In genomic region chr21:42971897-42972275, GRCh38 we compare ENCODE assay signal across 17 cellular contexts. TPM values are rescaled to one million over a fixed set of nuclear protein-coding genes. Genes with fewer than 3 reads are reported as not detected.
DNase-seq lines count a peak whose midpoint lies in the region; ATAC-seq and TF ChIP-seq lines count a peak whose summit lies in the region.
"Had no signal": no experiment of that assay in that cellular context is flagged by ENCODE, and none has a peak within 500 bp of the region (broad histone marks: within the 10 kb centered on the region; RNA-seq: fewer than 3 reads in every experiment).

No MANE protein-coding gene starts in this region.

- H3K4me1 Mint-ChIP-seq in Caco-2 (ENCODE audit: low read depth, unreplicated experiment), result peaks cover 20% of the 10 kb centered on the region
- H3K4me1 Mint-ChIP-seq in naive thymus-derived CD4-positive, alpha-beta T cell, result peaks cover 0 to 22% (median 20%) of the 10 kb centered on the region in 7 donors

- H3K4me1 ChIP-seq in Caco-2 (peaks cover 67% of the 10 kb centered on the region), neuron (ENCODE audit: insufficient read depth, low read length) (peaks cover 16% of the 10 kb centered on the region), Karpas-422 (ENCODE audit: low read length) (peaks cover 19% of the 10 kb centered on the region)
- H3K4me1 ChIP-seq in naive thymus-derived CD4-positive, alpha-beta T cell (ENCODE audit: control insufficient read depth in 2 of 2, insufficient read depth in 2 of 2, low read length in 2 of 2), result peaks cover 7 to 11% of the 10 kb centered on the region in 2 donors

- no peaks in the 10 kb centered on the region for H4K20me1 ChIP-seq in Karpas-422 (ENCODE audit: insufficient read depth, low read depth, low read length)

- peak overlapping the region; percentile 33 for H2AFZ ChIP-seq in neuron (ENCODE audit: low read depth, low read length)
- H2AFZ ChIP-seq in Karpas-422 (ENCODE audit: low read length), result no peak overlapping the region

- H3K4me3 ChIP-seq in Caco-2 (ENCODE audit: low read depth, low read length), result no peak overlapping the region
- H3K4me3 ChIP-seq in neuron (ENCODE audit: low read length), result no peak overlapping the region
- H3K4me3 ChIP-seq in naive thymus-derived CD4-positive, alpha-beta T cell (ENCODE audit: low read length), result no peak overlapping the region
- H3K4me3 ChIP-seq in Karpas-422 (ENCODE audit: low read length), result no peak overlapping the region
- H3K4me3 ChIP-seq: suprapubic skin had no signal

- no peaks in the 10 kb centered on the region for H3K9me3 ChIP-seq in Caco-2
- peaks cover 2% of the 10 kb centered on the region for H3K9me3 ChIP-seq in neuron (ENCODE audit: low read length)
- no peaks in the 10 kb centered on the region for H3K9me3 ChIP-seq in naive thymus-derived CD4-positive, alpha-beta T cell (ENCODE audit: control insufficient read depth in 2 of 3, low read length in 3 of 3)
- no peaks in the 10 kb centered on the region for H3K9me3 ChIP-seq in Karpas-422 (ENCODE audit: low read length)
- H3K9me3 ChIP-seq: suprapubic skin had no signal

- POLR2A ChIA-PET in Caco-2 (lab: Charles Lee), result interaction anchor here (0.5 kb wide), 2 partner anchors 14 to 38 kb away, joined by 3 to 4 read pairs; no protein-coding TSS in a partner anchor
- POLR2A ChIA-PET in naive thymus-derived CD4-positive, alpha-beta T cell (lab: Charles Lee), result no interaction called here

- peaks cover 17% of the 10 kb centered on the region for H3K79me2 ChIP-seq in Karpas-422 (ENCODE audit: low read length)

- CTCF ChIA-PET in Caco-2 (lab: Charles Lee), result interaction anchor here (0.6 kb wide), 1 partner anchor 13 kb away, joined by 3 read pairs; no protein-coding TSS in a partner anchor
- CTCF ChIA-PET in naive thymus-derived CD4-positive, alpha-beta T cell (lab: Charles Lee), result no interaction called here

- no TSS peak for BruUV-seq in Caco-2 (replicated peaks; lab: Mats Ljungman, UMichigan)

- no peaks in the 10 kb centered on the region for H3K36me3 ChIP-seq in Caco-2 (ENCODE audit: control insufficient read depth, insufficient read depth, low read length)
- H3K36me3 ChIP-seq in neuron (ENCODE audit: insufficient read depth, low read length), result peaks cover 4% of the 10 kb centered on the region
- no peaks in the 10 kb centered on the region for H3K36me3 ChIP-seq in naive thymus-derived CD4-positive, alpha-beta T cell (ENCODE audit: control insufficient read depth in 2 of 3, insufficient read depth in 3 of 3, low read length in 3 of 3)
- peaks cover 5% of the 10 kb centered on the region for H3K36me3 ChIP-seq in Karpas-422 (ENCODE audit: insufficient read depth, low read length)
- H3K36me3 ChIP-seq: suprapubic skin had no signal

- no peaks in the 10 kb centered on the region for H3K27me3 ChIP-seq in Caco-2 (replicated peaks; ENCODE audit: control insufficient read depth, insufficient read depth, low read length)
- H3K27me3 ChIP-seq in neuron (ENCODE audit: insufficient read depth, low read length), result no peaks in the 10 kb centered on the region
- H3K27me3 ChIP-seq in naive thymus-derived CD4-positive, alpha-beta T cell (ENCODE audit: control insufficient read depth in 2 of 2, insufficient read depth in 2 of 2, low read length in 2 of 2), result no peaks in the 10 kb centered on the region
- H3K27me3 ChIP-seq in Karpas-422 (ENCODE audit: low read length), result no peaks in the 10 kb centered on the region
- H3K27me3 ChIP-seq: suprapubic skin had no signal

- no peaks in the 10 kb centered on the region for H3K9me3 Mint-ChIP-seq in Caco-2 (ENCODE audit: unreplicated experiment)
- H3K9me3 Mint-ChIP-seq in naive thymus-derived CD4-positive, alpha-beta T cell, result no peaks in the 10 kb centered on the region

- H3K9me2 ChIP-seq in Karpas-422 (replicated peaks; ENCODE audit: insufficient read depth, low read length), result no peaks in the 10 kb centered on the region

- H3K4me2 ChIP-seq in Karpas-422 (ENCODE audit: low read depth, low read length, poor library complexity, severe bottlenecking), result no peak overlapping the region

- peaks cover 61% of the 10 kb centered on the region for H3K36me3 Mint-ChIP-seq in Caco-2 (ENCODE audit: insufficient read depth, unreplicated experiment)
- H3K36me3 Mint-ChIP-seq in naive thymus-derived CD4-positive, alpha-beta T cell, result peaks cover 0 to 8% (median 0%) of the 10 kb centered on the region in 5 donors
- H3K36me3 Mint-ChIP-seq: activated naive CD8-positive, alpha-beta T cell had no signal

- H3K4me3 Mint-ChIP-seq in Caco-2 (ENCODE audit: unreplicated experiment), result no peak overlapping the region
- peak overlapping the region in 1 of 10 donors; percentile 21 for H3K4me3 Mint-ChIP-seq in naive thymus-derived CD4-positive, alpha-beta T cell
- H3K4me3 Mint-ChIP-seq: activated naive CD8-positive, alpha-beta T cell had no signal

- no peak overlapping the region for H3K27ac ChIP-seq in naive thymus-derived CD4-positive, alpha-beta T cell (ENCODE audit: low read depth, low read length)
- H3K27ac ChIP-seq in Karpas-422 (ENCODE audit: low read length), result no peak overlapping the region
- H3K27ac ChIP-seq: suprapubic skin had no signal

- H3K9ac ChIP-seq in Karpas-422 (ENCODE audit: low read length), result no peak overlapping the region

- TF ChIP-seq CTCF in Caco-2 (IDR thresholded peaks at IDR 0.05; ENCODE audit: insufficient read depth in 1 of 2, low read depth in 1 of 2, low read length in 1 of 2, severe bottlenecking in 1 of 2, unreplicated experiment in 1 of 2), result no peak

- intact Hi-C loops in Caco-2 (cut with micrococcal nuclease; ENCODE audit: unreplicated experiment), result no loop called here
- intact Hi-C loops in naive thymus-derived CD4-positive, alpha-beta T cell (cut with micrococcal nuclease), result loop anchor here (5.0 to 10.0 kb wide), 9 partner anchors 50 to 1903 kb away; partner anchors contain the start of genes AGPAT3 (in 1 of the 2), CFAP410 (in 1 of the 2), LRRC3 (in 1 of the 2) and PTTG1IP (in 1 of the 2)

- ATAC-seq in HG03175 (IDR thresholded peaks at IDR 0.05; ENCODE audit: unreplicated experiment), result no peak
- no peak for ATAC-seq in naive thymus-derived CD4-positive, alpha-beta T cell

- H3K27me3 Mint-ChIP-seq in Caco-2 (ENCODE audit: insufficient read depth, unreplicated experiment), result no peaks in the 10 kb centered on the region
- no peaks in the 10 kb centered on the region for H3K27me3 Mint-ChIP-seq in naive thymus-derived CD4-positive, alpha-beta T cell
- H3K27me3 Mint-ChIP-seq: activated naive CD8-positive, alpha-beta T cell had no signal

- peak overlapping the region; percentile 88 for H3K27ac Mint-ChIP-seq in Caco-2 (ENCODE audit: unreplicated experiment)
- no peak overlapping the region for H3K27ac Mint-ChIP-seq in naive thymus-derived CD4-positive, alpha-beta T cell
- H3K27ac Mint-ChIP-seq: activated naive CD8-positive, alpha-beta T cell had no signal

- DNase-seq in Caco-2, result peak; percentile 48 to 73
- peak; percentile 75 for DNase-seq in NCI-H146 (lab: John Stamatoyannopoulos, UW)
- peak; percentile 38 for DNase-seq in glomerular visceral epithelial cell (ENCODE audit: extremely low spot score)
- DNase-seq in naive thymus-derived CD4-positive, alpha-beta T cell, result no peak
- DNase-seq in Karpas-422, result no peak
- DNase-seq in germinal center (ENCODE audit: low spot score), result no peak
- DNase-seq: activated CD4-positive, alpha-beta T cell treated with anti-CD3 and anti-CD28 coated beads for 4 hours; activated T-cell treated with anti-CD3 and anti-CD28 coated beads for 4 hours; Calu3; NCI-H1092; SHP77 treated with DMSO at 0.1 percent for 48 hours had no signal

RNA-seq across cellular contexts. Expression of gene PKNOX1, which starts 2.5 kb away (rescaled TPM):
- total RNA-seq in Caco-2 (2022), result 10.7 TPM in 2 replicates
- 10 to 100 TPM; 14.7 to 24.7 (median 20.8) TPM for total RNA-seq in naive thymus-derived CD4-positive, alpha-beta T cell
- 10 to 100 TPM; 14.7 to 14.9 TPM for polyA plus RNA-seq in naive thymus-derived CD4-positive, alpha-beta T cell
- total RNA-seq in Karpas-422 (2014; rRNA removed; shearing (Covaris generic); ENCODE audit: low replicate concordance), result 19.7 and 28.1 TPM in 2 replicates

RNA-seq across cellular contexts. Expression of gene ERVH48-1, which starts 46.5 kb away (rescaled TPM):
- 37.9 and 47.7 TPM in 2 replicates for total RNA-seq in Caco-2 (2022)
- 1 to 10 TPM in 1 of 5 experiments, under 1 TPM in 4; 0.17 to 2.8 (median 0.51) TPM for total RNA-seq in naive thymus-derived CD4-positive, alpha-beta T cell
- 1 to 10 TPM; 1.0 to 1.2 TPM for polyA plus RNA-seq in naive thymus-derived CD4-positive, alpha-beta T cell
- not detected in 2 replicates for total RNA-seq in Karpas-422 (2014; rRNA removed; shearing (Covaris generic); ENCODE audit: low replicate concordance)
- total RNA-seq: bronchial epithelial cell, Calu3, pulmonary artery endothelial cell, suprapubic skin had no signal

Comparison
In these comparisons a context has a peak if more than half of its experiments do, and no peak if none do; other contexts are left out.
1. DNase-seq: peak in Caco-2 (2 of 2), NCI-H146 (single experiment) and glomerular visceral epithelial cell (single experiment); none in naive thymus-derived CD4-positive, alpha-beta T cell (0 of 9), Karpas-422 (single experiment) and germinal center (single experiment).
2. RNA of gene ERVH48-1, which starts 46.5 kb away (total RNA-seq): 37.9 to 47.7 TPM in Caco-2; 0.17 to 2.8 TPM in naive thymus-derived CD4-positive, alpha-beta T cell and not detected in Karpas-422; every median in the first group is over 10 times any median in the second.